ENCODE assay signal across 1 cellular context in genomic region chr11:3169235-3169951, GRCh38.
TF ChIP-seq lines count a peak whose summit lies in the region.

No MANE protein-coding gene starts in this region.

TF ChIP-seq in K562, 482 proteins besides CTCF, POLR2A, EP300 and RAD21 (continued from another document and continues in another):
- peak; percentile 60 for TF ChIP-seq ZNF592 (IDR thresholded peaks at IDR 0.05)
- no peak for TF ChIP-seq ESRRB (CRISPR knock-in tag; IDR thresholded peaks at IDR 0.05; ENCODE audit: borderline replicate concordance)
- peak; percentile 44; the same call in 1 of the 2 replicates for TF ChIP-seq MEF2D (tag; conservative IDR thresholded peaks at IDR 0.05; ENCODE audit: low read depth)
- TF ChIP-seq CREM (IDR thresholded peaks at IDR 0.05; ENCODE audit: low read depth): peak; percentile 90
- peak; percentile 97 for TF ChIP-seq CBFB (CRISPR knock-in tag; IDR thresholded peaks at IDR 0.05)
- peak; percentile 63 for TF ChIP-seq TBP (optimal IDR thresholded peaks at IDR 0.05; ENCODE audit: low read depth, low read length)
- no peak for TF ChIP-seq ATF1 (CRISPR knock-in tag; IDR thresholded peaks at IDR 0.05)
- TF ChIP-seq ATF1 (tag; IDR thresholded peaks at IDR 0.05): peak; percentile 82
- TF ChIP-seq JUN (IDR thresholded peaks at IDR 0.05; ENCODE audit: borderline replicate concordance, low read depth, low read length): peak; percentile 48; the same call in 1 of the 2 replicates
- no peak; the same call in 1 of the 2 replicates for TF ChIP-seq JUN (CRISPR knock-in tag; IDR thresholded peaks at IDR 0.05; ENCODE audit: borderline replicate concordance)
- TF ChIP-seq ZNF197 (CRISPR knock-in tag; IDR thresholded peaks at IDR 0.05; ENCODE audit: low read depth): peak; percentile 79
- peak; percentile 37 for TF ChIP-seq TAF1 (IDR thresholded peaks at IDR 0.05; ENCODE audit: control insufficient read depth, extremely low read depth, insufficient read depth, low read length, severe bottlenecking)
- peak; percentile 47; the same call in 1 of the 2 replicates for TF ChIP-seq KHSRP (IDR thresholded peaks at IDR 0.05)
- TF ChIP-seq HEY1 (CRISPR knock-in tag; IDR thresholded peaks at IDR 0.05; ENCODE audit: borderline replicate concordance): 0 out of 2 replicates have a peak, but pooled peaks have one; percentile 77
- TF ChIP-seq STAT5A (IDR thresholded peaks at IDR 0.05; ENCODE audit: borderline replicate concordance, low read length): peak; percentile 78
- TF ChIP-seq ELK3 (CRISPR knock-in tag; IDR thresholded peaks at IDR 0.05): no peak
- TF ChIP-seq NCOA1 (IDR thresholded peaks at IDR 0.05; ENCODE audit: low read depth): peak; percentile 80; the same call in 1 of the 2 replicates
- TF ChIP-seq IFI16 (CRISPR knock-in tag; IDR thresholded peaks at IDR 0.05): no peak
- peak in 1 of 2 experiments; percentile 24; a peak in 1 of 4 replicates for TF ChIP-seq SIN3A (IDR thresholded peaks at IDR 0.05; ENCODE audit: borderline replicate concordance in 2 of 2, control insufficient read depth in 1 of 2, low read depth in 2 of 2, low read length in 2 of 2)
- peak; percentile 96 for TF ChIP-seq TFAP4 (CRISPR knock-in tag; IDR thresholded peaks at IDR 0.05; ENCODE audit: borderline replicate concordance)
- TF ChIP-seq LARP7 (IDR thresholded peaks at IDR 0.05): no peak
- TF ChIP-seq SMC3 (conservative IDR thresholded peaks at IDR 0.05; ENCODE audit: insufficient read depth, low read depth, low read length): peak; percentile 32; the same call in 1 of the 2 replicates
- peak; percentile 28 for TF ChIP-seq RB1 (IDR thresholded peaks at IDR 0.05; ENCODE audit: low read depth)
- peak; percentile 36; the same call in 1 of the 2 replicates for TF ChIP-seq FOXM1 (IDR thresholded peaks at IDR 0.05; ENCODE audit: low read depth)
- 0 out of 2 replicates have a peak, but pooled peaks have one; percentile 58 for TF ChIP-seq FOXM1 (CRISPR knock-in tag; IDR thresholded peaks at IDR 0.05; ENCODE audit: low read depth)
- peak; percentile 58; the same call in 1 of the 2 replicates for TF ChIP-seq ARID4B (CRISPR knock-in tag; IDR thresholded peaks at IDR 0.05)
- peak; percentile 31 for TF ChIP-seq BRD9 (IDR thresholded peaks at IDR 0.05; ENCODE audit: low read depth, partially characterized antibody)
- no peak for TF ChIP-seq SFPQ (IDR thresholded peaks at IDR 0.05; ENCODE audit: low read depth, low read length)
- TF ChIP-seq MXI1 (IDR thresholded peaks at IDR 0.05; ENCODE audit: low read depth, low read length): no peak
- TF ChIP-seq RBBP5 (IDR thresholded peaks at IDR 0.05; ENCODE audit: borderline replicate concordance, insufficient read depth, low read length, poor library complexity, severe bottlenecking): peak; percentile 79
- TF ChIP-seq ZBTB17 (CRISPR knock-in tag; IDR thresholded peaks at IDR 0.05): no peak
- TF ChIP-seq E2F8 (IDR thresholded peaks at IDR 0.05; ENCODE audit: low read depth, partially characterized antibody): peak; percentile 45
- TF ChIP-seq THAP7 (CRISPR knock-in tag; IDR thresholded peaks at IDR 0.05): no peak
- TF ChIP-seq UBTF (IDR thresholded peaks at IDR 0.05; ENCODE audit: borderline replicate concordance in 1 of 2, low read depth in 2 of 2, low read length in 2 of 2): peak; percentile 97 to 99; a peak in 3 of 4 replicates
- no peak for TF ChIP-seq SRF (CRISPR knock-in tag; IDR thresholded peaks at IDR 0.05)
- peak; percentile 92; the same call in 1 of the 2 replicates for TF ChIP-seq ZBED1 (IDR thresholded peaks at IDR 0.05)
- TF ChIP-seq TEAD4 (IDR thresholded peaks at IDR 0.05; ENCODE audit: low read length): peak; percentile 90
- TF ChIP-seq TEAD4 (CRISPR knock-in tag; IDR thresholded peaks at IDR 0.05; ENCODE audit: borderline replicate concordance): no peak
- TF ChIP-seq MTA3 (IDR thresholded peaks at IDR 0.05; ENCODE audit: borderline replicate concordance): peak; percentile 81; the same call in 1 of the 2 replicates
- TF ChIP-seq PML (IDR thresholded peaks at IDR 0.05; ENCODE audit: low read length): peak; percentile 61
- no peak for TF ChIP-seq STAT5B (CRISPR knock-in tag; IDR thresholded peaks at IDR 0.05)
- peak; percentile 87 for TF ChIP-seq NFIC (IDR thresholded peaks at IDR 0.05)
- peak; percentile 62; the same call in 1 of the 2 replicates for TF ChIP-seq ZNF384 (IDR thresholded peaks at IDR 0.05; ENCODE audit: low read depth, low read length)
- TF ChIP-seq KLF16 (IDR thresholded peaks at IDR 0.05): peak; percentile 87
- peak; percentile 79 to 84 for TF ChIP-seq NRF1 (conservative IDR thresholded peaks at IDR 0.05 in 1 of 2, IDR thresholded peaks at IDR 0.05 in 1 of 2)
- TF ChIP-seq HMG20A (CRISPR knock-in tag; conservative IDR thresholded peaks at IDR 0.05): no peak
- no peak for TF ChIP-seq MAFG (tag; conservative IDR thresholded peaks at IDR 0.05)
- no peak for TF ChIP-seq CHCHD3 (CRISPR knock-in tag; IDR thresholded peaks at IDR 0.05)
